In genomic region chr13:30334663-30335386, GRCh38 we compare ENCODE assay signal across 1 cellular context.
TF ChIP-seq lines count a peak whose summit lies in the region.

No MANE protein-coding gene starts in this region.

TF ChIP-seq in HepG2, 621 proteins besides CTCF, POLR2A, EP300 and RAD21 (continued from another document and continues in another):
- TF ChIP-seq, protein P1, sequence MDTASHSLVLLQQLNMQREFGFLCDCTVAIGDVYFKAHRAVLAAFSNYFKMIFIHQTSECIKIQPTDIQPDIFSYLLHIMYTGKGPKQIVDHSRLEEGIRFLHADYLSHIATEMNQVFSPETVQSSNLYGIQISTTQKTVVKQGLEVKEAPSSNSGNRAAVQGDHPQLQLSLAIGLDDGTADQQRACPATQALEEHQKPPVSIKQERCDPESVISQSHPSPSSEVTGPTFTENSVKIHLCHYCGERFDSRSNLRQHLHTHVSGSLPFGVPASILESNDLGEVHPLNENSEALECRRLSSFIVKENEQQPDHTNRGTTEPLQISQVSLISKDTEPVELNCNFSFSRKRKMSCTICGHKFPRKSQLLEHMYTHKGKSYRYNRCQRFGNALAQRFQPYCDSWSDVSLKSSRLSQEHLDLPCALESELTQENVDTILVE (CRISPR knock-in tag; IDR thresholded peaks at IDR 0.05): no peak
- TF ChIP-seq GABPB1 (CRISPR knock-in tag; IDR thresholded peaks at IDR 0.05) (peak; percentile 70; the same call in 1 of the 2 replicates), FOXK1 (CRISPR knock-in tag; IDR thresholded peaks at IDR 0.05; ENCODE audit: borderline replicate concordance, low read depth) (peak; percentile 71; the same call in 1 of the 2 replicates), ZKSCAN1 (IDR thresholded peaks at IDR 0.05; ENCODE audit: low read length) (0 out of 2 replicates have a peak, but pooled peaks have one; percentile 16), RFX3 (CRISPR knock-in tag; IDR thresholded peaks at IDR 0.05) (no peak), HNF4G (IDR thresholded peaks at IDR 0.05; ENCODE audit: borderline replicate concordance, low read depth, low read length) (peak; percentile 58; the same call in 1 of the 2 replicates), HNF4G (CRISPR knock-in tag; IDR thresholded peaks at IDR 0.05; ENCODE audit: borderline replicate concordance, low read depth) (0 out of 2 replicates have a peak, but pooled peaks have one; percentile 42), LCORL (IDR thresholded peaks at IDR 0.05) (no peak), LCORL (CRISPR knock-in tag; IDR thresholded peaks at IDR 0.05) (peak; percentile 80), ZNF670 (CRISPR knock-in tag; IDR thresholded peaks at IDR 0.05; ENCODE audit: borderline replicate concordance) (0 out of 2 replicates have a peak, but pooled peaks have one; percentile 76), PAF1 (CRISPR knock-in tag; IDR thresholded peaks at IDR 0.05) (no peak), MTF1 (CRISPR knock-in tag; IDR thresholded peaks at IDR 0.05) (no peak), ZNF740 (CRISPR knock-in tag; IDR thresholded peaks at IDR 0.05) (no peak), IRF2 (CRISPR knock-in tag; IDR thresholded peaks at IDR 0.05) (peak; percentile 73), ZBTB7B (CRISPR knock-in tag; IDR thresholded peaks at IDR 0.05) (peak; percentile 63; the same call in 1 of the 2 replicates), MXD4 (CRISPR knock-in tag; IDR thresholded peaks at IDR 0.05) (0 out of 2 replicates have a peak, but pooled peaks have one; percentile 30), HIC2 (CRISPR knock-in tag; IDR thresholded peaks at IDR 0.05; ENCODE audit: low read depth) (peak; percentile 42; the same call in 1 of the 2 replicates), ELF3 (CRISPR knock-in tag; IDR thresholded peaks at IDR 0.05) (peak; percentile 75), ZNF652 (CRISPR knock-in tag; IDR thresholded peaks at IDR 0.05; ENCODE audit: borderline replicate concordance, low read depth) (no peak), POGZ (CRISPR knock-in tag; IDR thresholded peaks at IDR 0.05) (peak; percentile 90), ZSCAN5A (CRISPR knock-in tag; IDR thresholded peaks at IDR 0.05; ENCODE audit: borderline replicate concordance) (no peak), SETDB1 (CRISPR knock-in tag; IDR thresholded peaks at IDR 0.05; ENCODE audit: borderline replicate concordance) (no peak), FOXP1 (IDR thresholded peaks at IDR 0.05) (no peak), FOXP1 (CRISPR knock-in tag; IDR thresholded peaks at IDR 0.05) (peak; percentile 61), SNRNP70 (IDR thresholded peaks at IDR 0.05; ENCODE audit: low read depth, low read length) (no peak), SKI (IDR thresholded peaks at IDR 0.05; ENCODE audit: partially characterized antibody) (peak; percentile 62), ZBTB14 (CRISPR knock-in tag; IDR thresholded peaks at IDR 0.05) (no peak), U2AF2 (IDR thresholded peaks at IDR 0.05; ENCODE audit: low read depth, low read length) (no peak), ZFYVE20 (CRISPR knock-in tag; IDR thresholded peaks at IDR 0.05; ENCODE audit: borderline replicate concordance, low read depth) (no peak), ZNF224 (CRISPR knock-in tag; IDR thresholded peaks at IDR 0.05) (no peak), JUND (CRISPR knock-in tag; IDR thresholded peaks at IDR 0.05) (0 out of 2 replicates have a peak, but pooled peaks have one; percentile 18), HMG20A (CRISPR knock-in tag; IDR thresholded peaks at IDR 0.05; ENCODE audit: borderline replicate concordance) (0 out of 2 replicates have a peak, but pooled peaks have one; percentile 58), ZNF256 (CRISPR knock-in tag; conservative IDR thresholded peaks at IDR 0.05) (no peak), ZKSCAN8 (CRISPR knock-in tag; IDR thresholded peaks at IDR 0.05; ENCODE audit: borderline replicate concordance) (no peak), GTF2F1 (IDR thresholded peaks at IDR 0.05; ENCODE audit: low read length) (no peak), ZNF460 (CRISPR knock-in tag; IDR thresholded peaks at IDR 0.05; ENCODE audit: borderline replicate concordance) (peak; percentile 28; the same call in 1 of the 2 replicates), ZSCAN29 (CRISPR knock-in tag; conservative IDR thresholded peaks at IDR 0.05) (0 out of 2 replicates have a peak, but pooled peaks have one; percentile 64), RFXAP (CRISPR knock-in tag; IDR thresholded peaks at IDR 0.05; ENCODE audit: borderline replicate concordance) (no peak), ETV5 (CRISPR knock-in tag; IDR thresholded peaks at IDR 0.05; ENCODE audit: borderline replicate concordance) (peak; percentile 96), RFX1 (IDR thresholded peaks at IDR 0.05) (no peak), NRL (CRISPR knock-in tag; IDR thresholded peaks at IDR 0.05; ENCODE audit: borderline replicate concordance) (no peak), TEAD3 (CRISPR knock-in tag; optimal IDR thresholded peaks at IDR 0.05; ENCODE audit: borderline replicate concordance) (peak; percentile 66), PHF20 (CRISPR knock-in tag; IDR thresholded peaks at IDR 0.05) (no peak), ZNF605 (CRISPR knock-in tag; IDR thresholded peaks at IDR 0.05) (0 out of 2 replicates have a peak, but pooled peaks have one; percentile 54), RBFOX2 (IDR thresholded peaks at IDR 0.05; ENCODE audit: low read depth, low read length) (no peak), SMARCC2 (IDR thresholded peaks at IDR 0.05) (no peak), NCOA5 (CRISPR knock-in tag; IDR thresholded peaks at IDR 0.05) (no peak), ZIK1 (CRISPR knock-in tag; IDR thresholded peaks at IDR 0.05; ENCODE audit: borderline replicate concordance, low read depth) (no peak), ZSCAN9 (CRISPR knock-in tag; IDR thresholded peaks at IDR 0.05; ENCODE audit: borderline replicate concordance) (no peak), ZNF230 (CRISPR knock-in tag; IDR thresholded peaks at IDR 0.05) (no peak), ZNF556 (CRISPR knock-in tag; IDR thresholded peaks at IDR 0.05; ENCODE audit: borderline replicate concordance) (peak; percentile 67; the same call in 1 of the 2 replicates), STAT5B (CRISPR knock-in tag; IDR thresholded peaks at IDR 0.05) (no peak), ASH2L (IDR thresholded peaks at IDR 0.05; ENCODE audit: insufficient read length, low read depth, low read length) (peak; percentile 15), NR2F2 (IDR thresholded peaks at IDR 0.05; ENCODE audit: borderline replicate concordance, low read depth) (no peak), SMAD9 (CRISPR knock-in tag; IDR thresholded peaks at IDR 0.05) (no peak)
- TF ChIP-seq, protein P2, sequence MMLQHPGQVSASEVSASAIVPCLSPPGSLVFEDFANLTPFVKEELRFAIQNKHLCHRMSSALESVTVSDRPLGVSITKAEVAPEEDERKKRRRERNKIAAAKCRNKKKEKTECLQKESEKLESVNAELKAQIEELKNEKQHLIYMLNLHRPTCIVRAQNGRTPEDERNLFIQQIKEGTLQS (CRISPR knock-in tag; IDR thresholded peaks at IDR 0.05): no peak
- TF ChIP-seq, protein P3, sequence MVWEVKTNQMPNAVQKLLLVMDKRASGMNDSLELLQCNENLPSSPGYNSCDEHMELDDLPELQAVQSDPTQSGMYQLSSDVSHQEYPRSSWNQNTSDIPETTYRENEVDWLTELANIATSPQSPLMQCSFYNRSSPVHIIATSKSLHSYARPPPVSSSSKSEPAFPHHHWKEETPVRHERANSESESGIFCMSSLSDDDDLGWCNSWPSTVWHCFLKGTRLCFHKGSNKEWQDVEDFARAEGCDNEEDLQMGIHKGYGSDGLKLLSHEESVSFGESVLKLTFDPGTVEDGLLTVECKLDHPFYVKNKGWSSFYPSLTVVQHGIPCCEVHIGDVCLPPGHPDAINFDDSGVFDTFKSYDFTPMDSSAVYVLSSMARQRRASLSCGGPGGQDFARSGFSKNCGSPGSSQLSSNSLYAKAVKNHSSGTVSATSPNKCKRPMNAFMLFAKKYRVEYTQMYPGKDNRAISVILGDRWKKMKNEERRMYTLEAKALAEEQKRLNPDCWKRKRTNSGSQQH (CRISPR knock-in tag; IDR thresholded peaks at IDR 0.05; ENCODE audit: low read depth): peak; percentile 91
- TF ChIP-seq, protein P4, sequence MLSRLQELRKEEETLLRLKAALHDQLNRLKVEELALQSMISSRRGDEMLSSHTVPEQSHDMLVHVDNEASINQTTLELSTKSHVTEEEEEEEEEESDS (CRISPR knock-in tag; IDR thresholded peaks at IDR 0.05; ENCODE audit: borderline replicate concordance): no peak
- TF ChIP-seq, protein P5, sequence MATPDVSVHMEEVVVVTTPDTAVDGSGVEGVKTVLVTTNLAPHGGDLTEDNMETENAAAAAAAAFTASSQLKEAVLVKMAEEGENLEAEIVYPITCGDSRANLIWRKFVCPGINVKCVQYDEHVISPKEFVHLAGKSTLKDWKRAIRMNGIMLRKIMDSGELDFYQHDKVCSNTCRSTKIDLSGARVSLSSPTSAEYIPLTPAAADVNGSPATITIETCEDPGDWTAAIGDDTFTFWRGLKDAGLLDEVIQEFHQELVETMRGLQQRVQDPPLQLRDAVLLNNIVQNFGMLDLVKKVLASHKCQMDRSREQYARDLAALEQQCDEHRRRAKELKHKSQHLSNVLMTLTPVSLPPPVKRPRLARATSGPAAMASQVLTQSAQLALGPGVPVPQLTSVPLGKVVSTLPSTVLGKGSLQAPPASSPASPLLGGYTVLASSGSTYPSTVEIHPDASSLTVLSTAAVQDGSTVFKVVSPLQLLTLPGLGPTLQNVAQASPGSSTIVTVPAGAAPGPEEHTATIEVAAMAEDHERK (CRISPR knock-in tag; IDR thresholded peaks at IDR 0.05; ENCODE audit: low read depth): no peak
- TF ChIP-seq, protein P6, sequence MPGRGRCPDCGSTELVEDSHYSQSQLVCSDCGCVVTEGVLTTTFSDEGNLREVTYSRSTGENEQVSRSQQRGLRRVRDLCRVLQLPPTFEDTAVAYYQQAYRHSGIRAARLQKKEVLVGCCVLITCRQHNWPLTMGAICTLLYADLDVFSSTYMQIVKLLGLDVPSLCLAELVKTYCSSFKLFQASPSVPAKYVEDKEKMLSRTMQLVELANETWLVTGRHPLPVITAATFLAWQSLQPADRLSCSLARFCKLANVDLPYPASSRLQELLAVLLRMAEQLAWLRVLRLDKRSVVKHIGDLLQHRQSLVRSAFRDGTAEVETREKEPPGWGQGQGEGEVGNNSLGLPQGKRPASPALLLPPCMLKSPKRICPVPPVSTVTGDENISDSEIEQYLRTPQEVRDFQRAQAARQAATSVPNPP (CRISPR knock-in tag; IDR thresholded peaks at IDR 0.05): no peak
